19 cellular contexts compared by ENCODE assay signal in the genomic region with DNA sequence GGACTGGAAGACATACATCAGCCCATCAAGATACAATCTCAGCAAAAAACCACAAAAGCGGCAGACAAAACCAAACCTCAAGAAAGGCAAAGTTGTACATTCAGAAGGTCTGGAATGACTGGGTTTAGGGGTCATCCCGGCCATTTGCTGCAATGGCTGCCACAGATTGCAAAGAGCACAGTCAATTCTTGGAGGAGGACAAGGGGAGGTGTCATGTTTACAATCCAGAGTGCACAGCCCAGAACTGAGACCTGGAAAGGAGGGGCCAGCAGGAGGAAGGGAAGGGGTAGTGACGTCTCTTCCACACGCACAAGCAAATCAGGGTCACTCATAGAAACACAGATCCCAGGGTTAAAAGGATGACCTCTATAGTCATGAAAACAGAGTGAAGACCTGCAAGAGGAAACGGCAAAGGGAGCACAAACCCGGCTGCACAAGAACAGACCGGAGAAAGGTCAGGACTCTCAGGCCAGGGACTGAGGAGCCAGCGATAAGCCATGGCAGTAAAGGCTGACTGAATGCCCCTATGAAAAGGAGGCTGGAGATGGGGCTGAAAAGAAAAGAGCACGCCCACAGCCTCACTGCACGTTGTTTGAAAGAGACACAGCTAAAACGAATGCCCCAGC. TPM values are rescaled to one million over a fixed set of nuclear protein-coding genes. Genes with fewer than 3 reads are reported as not detected.
A peak's percentile ranks its signal among the peaks of the same experiment; 100 is the strongest.
DNase-seq lines count a peak whose midpoint lies in the region; ATAC-seq, FAIRE-seq and TF ChIP-seq lines count a peak whose summit lies in the region.
"Had no signal": no experiment of that assay in that cellular context is flagged by ENCODE, and none has a peak within 500 bp of the region (broad histone marks: within the 10 kb centered on the region; RNA-seq: fewer than 3 reads in every experiment).

No MANE protein-coding gene starts in this region.

- H3K4me1 ChIP-seq in HepG2 (ENCODE audit: insufficient read depth, low read length) (no peaks in the 10 kb centered on the region; the same call in 1 of the 2 replicates), spleen (peaks cover 0 to 8% (median 0%) of the 10 kb centered on the region in 6 donors)
- H3K4me1 ChIP-seq: adrenal gland, heart left ventricle, prostate gland had no signal

- H3K9ac ChIP-seq in HepG2 (ENCODE audit: insufficient read depth, low read depth, low read length): no peak overlapping the region

- POLR2A ChIA-PET in HepG2 (lab: Yijun Ruan, JAX): no interaction called here

- no peaks in the 10 kb centered on the region for H3K79me2 ChIP-seq in HepG2 (ENCODE audit: insufficient read depth, low read length)

- H3K27ac ChIP-seq in HepG2 (ENCODE audit: extremely low read length, insufficient read depth, low read length): no peak overlapping the region
- peak overlapping the region in 7 of 8 donors; percentile 22 to 78 (median 55) for H3K27ac ChIP-seq in spleen
- H3K27ac ChIP-seq: adrenal gland, heart left ventricle, prostate gland had no signal

- H3K36me3 ChIP-seq in HepG2 (replicated peaks in 1 of 2; ENCODE audit: control insufficient read depth in 1 of 2, insufficient read depth in 2 of 2, low read length in 2 of 2) (no peaks in the 10 kb centered on the region), spleen (no peaks in the 10 kb centered on the region)
- H3K36me3 ChIP-seq: adrenal gland, heart left ventricle, prostate gland had no signal

- H3K9me3 ChIP-seq in HepG2 (ENCODE audit: low read length) (peaks cover 23% of the 10 kb centered on the region), spleen (peaks cover 5 to 47% (median 37%) of the 10 kb centered on the region in 8 donors)
- H3K9me3 ChIP-seq: prostate gland had no signal

- no peak for TF ChIP-seq RAD21 in HepG2 (CRISPR knock-in tag; IDR thresholded peaks at IDR 0.05)

- H4K20me1 ChIP-seq in HepG2 (ENCODE audit: insufficient read depth, low read length): no peaks in the 10 kb centered on the region

- BruUV-seq in HepG2 (replicated peaks; lab: Mats Ljungman, UMichigan): no TSS peak

- TF ChIP-seq CTCF in astrocyte of the spinal cord (IDR thresholded peaks at IDR 0.05; ENCODE audit: low read depth, low read length): no peak
- no peak for TF ChIP-seq CTCF in HepG2 (CRISPR knock-in tag; IDR thresholded peaks at IDR 0.05)
- TF ChIP-seq CTCF in spleen (IDR thresholded peaks at IDR 0.05 in 8 of 11, conservative IDR thresholded peaks at IDR 0.05 in 3 of 11): no peak

- H3K4me3 ChIP-seq in astrocyte of the spinal cord (ENCODE audit: low read depth, low read length) (no peak overlapping the region), HepG2 (replicated peaks in 1 of 3; ENCODE audit: insufficient read depth in 1 of 3, low read depth in 2 of 3, low read length in 3 of 3) (no peak overlapping the region), spleen (no peak overlapping the region)
- H3K4me3 ChIP-seq: adrenal gland, heart left ventricle, prostate gland had no signal

- intact Hi-C loops in HepG2 (cut with micrococcal nuclease; ENCODE audit: unreplicated experiment): no loop called here
- intact Hi-C loops in spleen (cut with DNase I; ENCODE audit: low total_unique reads): no loop called here
- intact Hi-C loops in Right ventricle myocardium superior (cut with DNase I): no loop called here

- peaks cover 4 to 26% of the 10 kb centered on the region in 2 experiments; a peak in 3 of 5 replicates for H3K27me3 ChIP-seq in HepG2 (ENCODE audit: control insufficient read depth in 1 of 2, insufficient read depth in 2 of 2, low read length in 2 of 2)
- H3K27me3 ChIP-seq in spleen (replicated peaks in 1 of 7): peaks cover 0 to 7% (median 0%) of the 10 kb centered on the region in 7 donors
- H3K27me3 ChIP-seq: adrenal gland had no signal

- CTCF ChIA-PET in HepG2 (lab: Yijun Ruan, JAX; ENCODE audit: low intra/inter-chr PET ratio, low total read pairs): no interaction called here

- no peak overlapping the region for H2AFZ ChIP-seq in HepG2 (ENCODE audit: low read length)

- H3K4me2 ChIP-seq in HepG2 (ENCODE audit: low read depth, low read length): no peak overlapping the region

- in situ Hi-C loops in astrocyte of the spinal cord (cut with HindIII; ENCODE audit: low sequenced_read_pairs): no loop called here
- in situ Hi-C loops in HepG2 (cut with HindIII; ENCODE audit: extremely low pct_ligation_motif_present, low pct_unique_long_range_greater_than_20kb): no loop called here

- WGBS in HepG2 (ENCODE audit: low lambda C conversion rate): 22% methylated on average over 11 of the region's 11 CpGs
- WGBS in spleen, 5 donors: 26 to 53% (median 50%) methylated on average over 11 of the region's 11 CpGs

- peak; percentile 19 for DNase-seq in activated CD8-positive, alpha-beta memory T cell treated with anti-CD3 and anti-CD28 coated beads for 24 hours
- DNase-seq in activated CD8-positive, alpha-beta memory T cell treated with anti-CD3 and anti-CD28 coated beads, Interleukin-2, amount 50 U/mL, for 4 hours: no peak
- DNase-seq in astrocyte of the spinal cord (ENCODE audit: low read depth, low spot score): peak; percentile 44
- DNase-seq in HepG2 (ENCODE audit: low spot score): no peak
- DNase-seq in spleen: peak; percentile 67
- DNase-seq in NCI-H1048 (lab: John Stamatoyannopoulos, UW): no peak
- no peak for DNase-seq in Right ventricle myocardium superior
- DNase-seq: activated CD8-positive, alpha-beta T cell treated with anti-CD3 and anti-CD28 coated beads for 36 hours; heart left ventricle; kidney glomerular epithelial cell; NCI-H2029 treated with DMSO at 0.1 percent for 48 hours; NCI-H526 treated with DMSO at 0.1 percent for 48 hours; OCI-M1 had no signal

- TF ChIP-seq EP300 in HepG2 (IDR thresholded peaks at IDR 0.05; ENCODE audit: low read depth in 2 of 2, low read length in 2 of 2): no peak
- TF ChIP-seq EP300 in HepG2 (CRISPR knock-in tag; IDR thresholded peaks at IDR 0.05; ENCODE audit: borderline replicate concordance): no peak

- TF ChIP-seq POLR2A in HepG2 (IDR thresholded peaks at IDR 0.05; ENCODE audit: insufficient read depth in 1 of 2, low read depth in 2 of 2, low read length in 2 of 2) (no peak), spleen (IDR thresholded peaks at IDR 0.05) (no peak)

- no peak for FAIRE-seq in HepG2 (lab: Jason Lieb, UNC)
- FAIRE-seq: urothelium cell line had no signal

- ATAC-seq in HepG2: no peak
- no peak for ATAC-seq in Right ventricle myocardium superior (ENCODE audit: poor library complexity)
- no peak for ATAC-seq in GM19351 (IDR thresholded peaks at IDR 0.05; ENCODE audit: unreplicated experiment)
- ATAC-seq: activated CD8-positive, alpha-beta T cell treated with anti-CD3 and anti-CD28 coated beads for 36 hours; heart left ventricle; stimulated activated naive CD8-positive, alpha-beta T cell treated with anti-CD3 and anti-CD28 coated beads, Interleukin-15, amount 100 ng/mL, for 72 hours had no signal

TF ChIP-seq in HepG2, 621 proteins besides CTCF, POLR2A, EP300 and RAD21:
- TF ChIP-seq TOE1 (CRISPR knock-in tag; IDR thresholded peaks at IDR 0.05): no peak
- TF ChIP-seq ZFP36L2 (CRISPR knock-in tag; IDR thresholded peaks at IDR 0.05): no peak
- no peak for TF ChIP-seq NFIB (CRISPR knock-in tag; IDR thresholded peaks at IDR 0.05; ENCODE audit: borderline replicate concordance)
- TF ChIP-seq FOXA3 (CRISPR knock-in tag; IDR thresholded peaks at IDR 0.05): peak; percentile 43; the same call in 1 of the 2 replicates
- TF ChIP-seq ZNF326 (CRISPR knock-in tag; IDR thresholded peaks at IDR 0.05; ENCODE audit: borderline replicate concordance): no peak
- no peak for TF ChIP-seq ZNF230 (CRISPR knock-in tag; IDR thresholded peaks at IDR 0.05)

RNA-seq across cellular contexts. Expression of a gene that starts 18.2 kb away (rescaled TPM):
- not detected in 2 replicates for total RNA-seq in HepG2 (2016; rRNA removed; fragmentation: Illumina TruSeq; extraction: Trizol)
- not detected in 2 replicates for total RNA-seq in HepG2 (2016; cell fraction: cytosol; rRNA removed; fragmentation: Illumina TruSeq; extraction: Trizol; ENCODE audit: low read depth)
- total RNA-seq in HepG2 (2016; cell fraction: insoluble cytoplasmic fraction; rRNA removed; fragmentation: Illumina TruSeq; extraction: Trizol): not detected in 2 replicates
- not detected in 2 replicates for total RNA-seq in HepG2 (2016; cell fraction: membrane; rRNA removed; fragmentation: Illumina TruSeq; extraction: Trizol)
- not detected in 2 replicates for total RNA-seq in HepG2 (2016; cell fraction: nucleus; rRNA removed; fragmentation: Illumina TruSeq; extraction: Trizol)
- under 0.01 TPM in 2 replicates for polyA plus RNA-seq in HepG2 (2011; rRNA removed)
- under 0.01 TPM in 1 of 2 replicates, not detected in the other for polyA plus RNA-seq in HepG2 (2011; cell fraction: cytosol; rRNA removed)
- polyA plus RNA-seq in HepG2 (2011; cell fraction: nucleus; rRNA removed): 0.02 TPM in 2 replicates
- not detected in 2 replicates for polyA plus RNA-seq in HepG2 (2012)
- polyA plus RNA-seq in HepG2 (2016; cell fraction: cytosol; fragmentation: Illumina TruSeq; extraction: Trizol; ENCODE audit: low read depth): not detected in 2 replicates
- not detected in 2 replicates for polyA plus RNA-seq in HepG2 (2016; cell fraction: insoluble cytoplasmic fraction; fragmentation: Illumina TruSeq; extraction: Trizol; ENCODE audit: low read depth)
- not detected in 2 replicates for polyA plus RNA-seq in HepG2 (2016; cell fraction: membrane; fragmentation: Illumina TruSeq; extraction: Trizol; ENCODE audit: low read depth)
- polyA plus RNA-seq in HepG2 (2016; cell fraction: nucleus; fragmentation: Illumina TruSeq; extraction: Trizol; ENCODE audit: insufficient read depth, low read depth): 0.03 TPM in 1 of 2 replicates, not detected in the other
- polyA minus RNA-seq in HepG2 (2011; rRNA and poly(A)+ RNA removed; ENCODE audit: low replicate concordance): not detected in 2 replicates
- not detected in 2 replicates for polyA minus RNA-seq in HepG2 (2011; cell fraction: cytosol; rRNA and poly(A)+ RNA removed)
- not detected in 2 replicates for polyA minus RNA-seq in HepG2 (2011; cell fraction: nucleus; rRNA and poly(A)+ RNA removed)
- total RNA-seq in spleen: not detected
- under 1 TPM in 2 of 3 donors, not detected in 1; under 0.01 TPM for polyA plus RNA-seq in spleen
- not detected for total RNA-seq in Right ventricle myocardium superior
- total RNA-seq: A172; activated CD8-positive, alpha-beta T cell treated with anti-CD3 and anti-CD28 coated beads for 36 hours; heart left ventricle had no signal
- polyA plus RNA-seq: heart left ventricle had no signal

Comparison
In these comparisons a context has a peak if more than half of its experiments do, and no peak if none do; other contexts are left out.
1. DNase-seq: peak in activated CD8-positive, alpha-beta memory T cell treated with anti-CD3 and anti-CD28 coated beads for 24 hours (single experiment), astrocyte of the spinal cord (single experiment) and spleen (single experiment); none in activated CD8-positive, alpha-beta memory T cell treated with anti-CD3 and anti-CD28 coated beads, Interleukin-2, amount 50 U/mL, for 4 hours (single experiment), HepG2 (single experiment), NCI-H1048 (single experiment) and Right ventricle myocardium superior (single experiment).